In the genomic region with DNA sequence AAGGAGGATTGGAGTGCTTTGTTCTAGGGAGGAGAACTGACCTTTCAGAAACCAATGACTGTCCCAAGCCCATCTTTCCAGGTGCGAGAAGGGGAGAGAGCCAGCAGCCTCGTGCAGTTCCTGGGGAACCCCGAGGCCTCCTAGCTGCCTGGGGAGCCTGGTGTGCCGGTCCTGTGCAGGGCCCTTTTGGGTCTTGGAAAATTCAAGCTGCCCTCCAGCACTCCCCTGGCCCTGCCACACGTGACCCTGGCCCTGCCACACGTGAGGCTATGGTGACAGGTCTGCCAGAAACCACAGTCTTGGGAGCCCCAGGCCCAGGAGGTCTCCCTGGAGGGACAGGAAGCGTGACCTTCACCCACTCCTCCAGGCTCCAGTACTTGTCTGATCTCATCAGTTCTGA, we compare ENCODE assay signal across 32 cellular contexts. TPM values are rescaled to one million over a fixed set of nuclear protein-coding genes. Genes with fewer than 3 reads are reported as not detected.
DNase-seq lines count a peak whose midpoint lies in the region; ATAC-seq and TF ChIP-seq lines count a peak whose summit lies in the region.
"Had no signal": no experiment of that assay in that cellular context is flagged by ENCODE, and none has a peak within 500 bp of the region (broad histone marks: within the 10 kb centered on the region; RNA-seq: fewer than 3 reads in every experiment).

No MANE protein-coding gene starts in this region.

- H3K4me3 Mint-ChIP-seq in chondrocyte (ENCODE audit: unreplicated experiment) = no peak overlapping the region
- H3K4me3 Mint-ChIP-seq: activated CD8-positive, alpha-beta T cell treated with anti-CD3 and anti-CD28 coated beads for 36 hours; activated naive CD4-positive, alpha-beta T cell treated with anti-CD3 and anti-CD28 coated beads, Interleukin-2, amount 10 ng/mL, durations not matched to agents 7 days and 5 days; CD4-positive, alpha-beta T cell had no signal

- peaks cover 6% of the 10 kb centered on the region for H3K36me3 Mint-ChIP-seq in chondrocyte (ENCODE audit: low read depth)
- H3K36me3 Mint-ChIP-seq: activated naive CD4-positive, alpha-beta T cell treated with anti-CD3 and anti-CD28 coated beads, Interleukin-2, amount 10 ng/mL, durations not matched to agents 7 days and 5 days had no signal

- intact Hi-C loops in heart right ventricle (cut with DNase I) (no loop called here), cardiac septum (cut with DNase I) (no loop called here)

- DNase-seq in heart right ventricle = no peak
- DNase-seq in cardiac septum (ENCODE audit: low spot score) = no peak
- DNase-seq in chondrocyte (ENCODE audit: low spot score) = peak; percentile 78
- DNase-seq in trophoblast cell = no peak
- DNase-seq in upper lobe of left lung = no peak
- DNase-seq in NOMO-1 treated with dmso at 0.1 percent for 144 hours (lab: John Stamatoyannopoulos, UW; ENCODE audit: unreplicated experiment) = no peak
- DNase-seq in GF-D8 (lab: John Stamatoyannopoulos, UW) = no peak
- DNase-seq: activated CD8-positive, alpha-beta memory T cell treated with anti-CD3 and anti-CD28 coated beads, Interleukin-2, amount 50 U/mL, for 48 hours; activated CD8-positive, alpha-beta T cell treated with anti-CD3 and anti-CD28 coated beads for 36 hours; activated naive CD4-positive, alpha-beta T cell treated with anti-CD3 and anti-CD28 coated beads, Interleukin-2, amount 10 ng/mL, durations not matched to agents 7 days and 5 days; adrenal gland; CD4-positive, alpha-beta T cell; foreskin melanocyte; KG1; mesenchymal stem cell; NCI-H1105; NCI-H2081; NCI-H2227 treated with DMSO at 0.1 percent for 48 hours; NCI-H526; ovary; Peyer's patch; SIG-M5; stimulated activated CD4-positive, alpha-beta T cell treated with anti-CD3 and anti-CD28 coated beads, Interleukin-12 subunit alpha, Interleukin-12 subunit beta, amount 100 ng/mL, for 4 hours; stimulated activated CD4-positive, alpha-beta T cell treated with anti-CD3 and anti-CD28 coated beads, Interleukin-2, amount 100 ng/mL, for 48 hours; transverse colon had no signal

- ATAC-seq in heart right ventricle = no peak
- no peak for ATAC-seq in upper lobe of left lung (ENCODE audit: low FRiP score in 2 of 2)
- ATAC-seq in HG02798 (IDR thresholded peaks at IDR 0.05; ENCODE audit: poor library complexity, unreplicated experiment) = no peak
- ATAC-seq: activated CD8-positive, alpha-beta T cell treated with anti-CD3 and anti-CD28 coated beads for 36 hours had no signal

- no peak for TF ChIP-seq POLR2A in upper lobe of left lung (IDR thresholded peaks at IDR 0.05)

- peaks cover 22% of the 10 kb centered on the region for H3K79me1 ChIP-seq in trophoblast cell (ENCODE audit: low read length)

- H3K27me3 ChIP-seq in heart right ventricle = no peaks in the 10 kb centered on the region
- no peaks in the 10 kb centered on the region for H3K27me3 ChIP-seq in trophoblast cell (ENCODE audit: insufficient read depth, low read length)
- no peaks in the 10 kb centered on the region for H3K27me3 ChIP-seq in upper lobe of left lung
- H3K27me3 ChIP-seq: MG63, ovary, Peyer's patch, right lobe of liver, transverse colon had no signal

- TF ChIP-seq EP300 in upper lobe of left lung (IDR thresholded peaks at IDR 0.05) = no peak

- H3K27ac Mint-ChIP-seq in chondrocyte (ENCODE audit: unreplicated experiment) = no peak overlapping the region
- H3K27ac Mint-ChIP-seq: activated CD8-positive, alpha-beta T cell treated with anti-CD3 and anti-CD28 coated beads for 36 hours; activated naive CD4-positive, alpha-beta T cell treated with anti-CD3 and anti-CD28 coated beads, Interleukin-2, amount 10 ng/mL, durations not matched to agents 7 days and 5 days; CD4-positive, alpha-beta T cell had no signal

- H3K14ac ChIP-seq in trophoblast cell (ENCODE audit: low read length) = no peak overlapping the region

- no peak overlapping the region for H4K91ac ChIP-seq in trophoblast cell (ENCODE audit: low read depth, low read length)

- H3K9ac ChIP-seq in trophoblast cell (ENCODE audit: low read length) = no peak overlapping the region

- no peak overlapping the region for H2BK12ac ChIP-seq in trophoblast cell (ENCODE audit: low read length)

- no peak overlapping the region for H2AK5ac ChIP-seq in trophoblast cell (ENCODE audit: low read length)

- peak overlapping the region; percentile 11 for H2BK120ac ChIP-seq in trophoblast cell (ENCODE audit: insufficient read depth, low read length, poor library complexity)

- H4K12ac ChIP-seq in trophoblast cell (ENCODE audit: low read depth, low read length) = no peak overlapping the region

- H3K4ac ChIP-seq in trophoblast cell (ENCODE audit: low read depth, low read length) = no peak overlapping the region

- peaks cover 4% of the 10 kb centered on the region for H3K79me2 ChIP-seq in trophoblast cell (ENCODE audit: control insufficient read depth, insufficient read depth, low read length, poor library complexity)

- TF ChIP-seq CTCF in heart right ventricle (IDR thresholded peaks at IDR 0.05) (no peak), chondrocyte (IDR thresholded peaks at IDR 0.05) (no peak), upper lobe of left lung (IDR thresholded peaks at IDR 0.05) (no peak)

- no peak overlapping the region for H3K4me3 ChIP-seq in heart right ventricle
- H3K4me3 ChIP-seq in trophoblast cell (ENCODE audit: low read depth, low read length) = no peak overlapping the region
- no peak overlapping the region for H3K4me3 ChIP-seq in upper lobe of left lung
- H3K4me3 ChIP-seq: adrenal gland, MG63, ovary, Peyer's patch, right lobe of liver, transverse colon had no signal

- no peak overlapping the region for H3K18ac ChIP-seq in trophoblast cell (ENCODE audit: low read length)

- no peaks in the 10 kb centered on the region for H3K9me3 Mint-ChIP-seq in chondrocyte (ENCODE audit: low read depth)
- H3K9me3 Mint-ChIP-seq: activated CD8-positive, alpha-beta T cell treated with anti-CD3 and anti-CD28 coated beads for 36 hours; activated naive CD4-positive, alpha-beta T cell treated with anti-CD3 and anti-CD28 coated beads, Interleukin-2, amount 10 ng/mL, durations not matched to agents 7 days and 5 days; CD4-positive, alpha-beta T cell had no signal

- peaks cover 9 to 96% (median 72%) of the 10 kb centered on the region in 9 donors for H3K4me1 ChIP-seq in heart right ventricle
- H3K4me1 ChIP-seq in trophoblast cell (ENCODE audit: control insufficient read depth in 1 of 2, insufficient read depth in 2 of 2, low read length in 2 of 2) = peaks cover 41 to 45% of the 10 kb centered on the region in 2 experiments
- peaks cover 0 to 7% (median 0%) of the 10 kb centered on the region in 4 donors for H3K4me1 ChIP-seq in upper lobe of left lung
- H3K4me1 ChIP-seq: adrenal gland, Peyer's patch, transverse colon had no signal

- H3K9me3 ChIP-seq in heart right ventricle (no peaks in the 10 kb centered on the region), trophoblast cell (ENCODE audit: insufficient read depth, low read depth, low read length) (peaks cover 4% of the 10 kb centered on the region), upper lobe of left lung (no peaks in the 10 kb centered on the region)
- H3K9me3 ChIP-seq: adrenal gland, MG63, ovary, Peyer's patch, right lobe of liver, transverse colon had no signal

- H3K36me3 ChIP-seq in heart right ventricle (peaks cover 0 to 35% (median 0%) of the 10 kb centered on the region in 9 donors), trophoblast cell (ENCODE audit: control insufficient read depth in 1 of 2, insufficient read depth in 2 of 2, low read length in 2 of 2) (no peaks in the 10 kb centered on the region), upper lobe of left lung (peaks cover 0 to 24% (median 5%) of the 10 kb centered on the region in 4 donors)
- H3K36me3 ChIP-seq: adrenal gland, MG63, ovary, Peyer's patch, transverse colon had no signal

- no peak overlapping the region for H2BK5ac ChIP-seq in trophoblast cell (ENCODE audit: low read depth, low read length, poor library complexity)

- 79 to 82% methylated on average over 7 of the region's 7 CpGs for WGBS in heart right ventricle, 2 donors
- no CpG with 5 or more reads among the region's 7 CpGs for WGBS in trophoblast cell (ENCODE audit: extremely low coverage, insufficient coverage, insufficient read length)
- 70 to 83% methylated on average over 6 to 7 of the region's 7 CpGs for WGBS in upper lobe of left lung, 2 donors

- no peak overlapping the region for H2AFZ ChIP-seq in trophoblast cell (ENCODE audit: insufficient read depth, low read length, poor library complexity)

- no peak overlapping the region for H4K8ac ChIP-seq in trophoblast cell (ENCODE audit: low read depth, low read length)

- H3K27ac ChIP-seq in heart right ventricle (peak overlapping the region; percentile 36 to 94 (median 78)), trophoblast cell (ENCODE audit: low read depth, low read length) (no peak overlapping the region), upper lobe of left lung (peak overlapping the region in 3 of 4 donors; percentile 19 to 26 (median 25))
- H3K27ac ChIP-seq: adrenal gland, ovary, Peyer's patch, transverse colon had no signal

- no peak overlapping the region for H3K4me2 ChIP-seq in trophoblast cell (ENCODE audit: low read length)

- H3K27me3 Mint-ChIP-seq in chondrocyte (ENCODE audit: low read depth) = no peaks in the 10 kb centered on the region
- H3K27me3 Mint-ChIP-seq: activated CD8-positive, alpha-beta T cell treated with anti-CD3 and anti-CD28 coated beads for 36 hours; CD4-positive, alpha-beta T cell had no signal

- H3K23ac ChIP-seq in trophoblast cell (ENCODE audit: low read length) = no peak overlapping the region

- H3K4me1 Mint-ChIP-seq in chondrocyte (ENCODE audit: low read depth) = no peaks in the 10 kb centered on the region
- H3K4me1 Mint-ChIP-seq: activated naive CD4-positive, alpha-beta T cell treated with anti-CD3 and anti-CD28 coated beads, Interleukin-2, amount 10 ng/mL, durations not matched to agents 7 days and 5 days had no signal

RNA-seq across cellular contexts. Expression of gene IP6K3, which starts 15.7 kb away (rescaled TPM):
- total RNA-seq in heart right ventricle (10 to 100 TPM; 15.9 to 55.7 (median 27.5) TPM), cardiac septum (16.6 TPM), chondrocyte (6.1 to 9.0 TPM (median 6.5 TPM) in 3 replicates), upper lobe of left lung (10 to 100 TPM in 1 of 6 donors, 1 to 10 TPM in 5; 1.9 to 11.5 (median 4.9) TPM)
- polyA plus RNA-seq in heart right ventricle = 10 to 100 TPM; 18.4 to 32.6 TPM
- polyA plus RNA-seq in trophoblast cell (2013) = 1.4 and 1.5 TPM in 2 replicates
- total RNA-seq: activated CD8-positive, alpha-beta T cell treated with anti-CD3 and anti-CD28 coated beads for 36 hours; CD4-positive, alpha-beta T cell; Daoy; dermis microvascular lymphatic vessel endothelial cell; T-helper 2 cell treated with Interferon-gamma antibody and Interleukin-4, amounts not matched to agents 100 ng/mL and 5 ng/mL, for 36 hours had no signal
- polyA plus RNA-seq: neural cell had no signal

RNA-seq across cellular contexts. Expression of gene UQCC2, which starts 19.5 kb away (rescaled TPM):
- 100 to 1,000 TPM; 222 to 328 (median 245) TPM for total RNA-seq in heart right ventricle
- 100 to 1,000 TPM; 200 to 598 TPM for polyA plus RNA-seq in heart right ventricle
- 209 TPM for total RNA-seq in cardiac septum
- 64.5 to 80.2 TPM (median 67.6 TPM) in 3 replicates for total RNA-seq in chondrocyte
- polyA plus RNA-seq in trophoblast cell (2013) = 65.9 and 67.3 TPM in 2 replicates
- 10 to 100 TPM in 5 of 6 donors, 1 to 10 TPM in 1; 8.9 to 53.0 (median 18.2) TPM for total RNA-seq in upper lobe of left lung

RNA-seq across cellular contexts. Expression of gene LEMD2, which starts 57.9 kb away (rescaled TPM):
- 10 to 100 TPM; 18.5 to 32.1 (median 25.6) TPM for total RNA-seq in heart right ventricle
- 10 to 100 TPM; 39.2 to 45.9 TPM for polyA plus RNA-seq in heart right ventricle
- total RNA-seq in cardiac septum = 29.6 TPM
- 57.3 to 61.6 TPM (median 60.1 TPM) in 3 replicates for total RNA-seq in chondrocyte
- polyA plus RNA-seq in trophoblast cell (2013) = 28.0 TPM in 2 replicates
- 100 to 1,000 TPM in 2 of 6 donors, 10 to 100 TPM in 4; 51.1 to 118 (median 66.2) TPM for total RNA-seq in upper lobe of left lung
